ENCODE assay signal across 31 cellular contexts in the genomic region with DNA sequence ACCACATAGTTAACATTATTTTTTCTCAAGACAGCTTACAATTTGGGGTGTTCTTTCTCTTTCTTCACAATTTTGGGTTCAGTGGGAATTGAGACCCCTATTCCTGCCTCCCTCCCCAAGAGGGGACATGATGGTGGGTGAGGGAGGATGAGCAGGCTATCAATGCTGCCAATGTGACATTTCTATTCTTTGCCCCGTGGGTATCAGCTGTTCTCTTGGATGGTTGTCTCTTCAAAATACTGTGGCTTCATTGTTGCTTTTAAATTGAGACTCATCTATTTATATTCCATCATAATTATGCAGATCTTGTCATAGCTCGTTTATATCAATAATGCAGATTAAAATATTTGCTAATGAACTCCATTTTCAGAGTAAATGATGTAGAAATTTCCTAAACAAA. TPM values are rescaled to one million over a fixed set of nuclear protein-coding genes. Genes with fewer than 3 reads are reported as not detected.
"Had no signal": no experiment of that assay in that cellular context is flagged by ENCODE, and none has a peak within 500 bp of the region (broad histone marks: within the 10 kb centered on the region; RNA-seq: fewer than 3 reads in every experiment).

No MANE protein-coding gene starts in this region.

- H3K36me3 ChIP-seq: neutrophil, pancreas, right lobe of liver, sigmoid colon, spleen, suprapubic skin, tibial artery, transverse colon, upper lobe of right lung, uterus had no signal

- H3K4me1 Mint-ChIP-seq: naive thymus-derived CD8-positive, alpha-beta T cell; nephron progenitor cell; neural crest cell; stimulated activated memory B cell treated with anti-CD40 and anti-IgM and Interleukin-4, amounts not matched to agents 10 μg/mL and 1 μg/mL and 100 μg/mL, for 72 hours; stimulated activated naive CD8-positive, alpha-beta T cell treated with anti-CD3 and anti-CD28 coated beads, Interleukin-15, amount 100 ng/mL, for 72 hours had no signal

- H3K27ac ChIP-seq: neutrophil, pancreas, psoas muscle, right lobe of liver, sigmoid colon, skin epidermis, spleen, suprapubic skin, testis, tibial artery, transverse colon, upper lobe of right lung, uterus had no signal

- H3K4me3 ChIP-seq: pancreas, psoas muscle, right lobe of liver, sigmoid colon, skin epidermis, smooth muscle cell, spleen, suprapubic skin, testis, tibial artery, transverse colon, upper lobe of right lung, uterus had no signal

- H3K27me3 ChIP-seq: right lobe of liver, testis, transverse colon, upper lobe of right lung, uterus had no signal

- H3K4me3 Mint-ChIP-seq: naive thymus-derived CD8-positive, alpha-beta T cell; natural killer cell treated with Interleukin-12 subunit alpha and Interleukin-12 subunit beta and Interleukin-15 and Interleukin-18, amount 100 ng/mL, for 72 hours; nephron progenitor cell; neural crest cell; stimulated activated memory B cell treated with anti-CD40 and anti-IgM and Interleukin-4, amounts not matched to agents 10 μg/mL and 1 μg/mL and 100 μg/mL, for 72 hours; stimulated activated naive CD8-positive, alpha-beta T cell treated with anti-CD3 and anti-CD28 coated beads, Interleukin-15, amount 100 ng/mL, for 72 hours; type B pancreatic cell had no signal

- H3K36me3 Mint-ChIP-seq: naive thymus-derived CD8-positive, alpha-beta T cell; natural killer cell treated with Interleukin-12 subunit alpha and Interleukin-12 subunit beta and Interleukin-15 and Interleukin-18, amount 100 ng/mL, for 72 hours; stimulated activated memory B cell treated with anti-CD40 and anti-IgM and Interleukin-4, amounts not matched to agents 10 μg/mL and 1 μg/mL and 100 μg/mL, for 72 hours; type B pancreatic cell had no signal

- DNase-seq: naive thymus-derived CD8-positive, alpha-beta T cell; nephron progenitor cell; nucleus accumbens; pancreas; psoas muscle; right cardiac atrium; right lobe of liver; sigmoid colon; spleen; stimulated activated CD4-positive, alpha-beta T cell treated with anti-CD3 and anti-CD28 coated beads, Interleukin-12 subunit alpha, Interleukin-12 subunit beta, amount 100 ng/mL, for 4 hours; stimulated activated CD4-positive, alpha-beta T cell treated with anti-CD3 and anti-CD28 coated beads, Interleukin-1b, Interleukin-23, amount 100 ng/mL, for 48 hours; stimulated activated CD4-positive, alpha-beta T cell treated with anti-CD3 and anti-CD28 coated beads, Interleukin-4, amount 100 ng/mL, for 1 hour; stimulated activated CD4-positive, alpha-beta T cell treated with anti-CD3 and anti-CD28 coated beads, Interleukin-4, amount 100 ng/mL, for 4 hours; stimulated activated CD8-positive, alpha-beta memory T cell treated with anti-CD3 and anti-CD28 coated beads, Interleukin-4, amount 100 ng/mL, for 48 hours; stimulated activated naive CD4-positive, alpha-beta T cell; stimulated activated naive CD8-positive, alpha-beta T cell treated with anti-CD3 and anti-CD28 coated beads, Interleukin-15, amount 100 ng/mL, for 72 hours; stimulated activated naive CD8-positive, alpha-beta T cell treated with anti-CD3 and anti-CD28 coated beads, Interleukin-15, Interleukin-2, amounts not matched to agents 100 U/mL and 50 U/mL, for 24 hours; substantia nigra; testis; tibial artery; transverse colon; upper lobe of right lung; uterus had no signal

- H3K9me3 ChIP-seq: neutrophil, pancreas, psoas muscle, right lobe of liver, sigmoid colon, spleen, suprapubic skin, testis, tibial artery, transverse colon, upper lobe of right lung, uterus had no signal

- H3K4me2 ChIP-seq: smooth muscle cell had no signal

- H3K27ac Mint-ChIP-seq: naive thymus-derived CD8-positive, alpha-beta T cell; natural killer cell treated with Interleukin-12 subunit alpha and Interleukin-12 subunit beta and Interleukin-15 and Interleukin-18, amount 100 ng/mL, for 72 hours; nephron progenitor cell; stimulated activated memory B cell treated with anti-CD40 and anti-IgM and Interleukin-4, amounts not matched to agents 10 μg/mL and 1 μg/mL and 100 μg/mL, for 72 hours; stimulated activated naive CD8-positive, alpha-beta T cell treated with anti-CD3 and anti-CD28 coated beads, Interleukin-15, amount 100 ng/mL, for 72 hours; type B pancreatic cell had no signal

- H3K4me1 ChIP-seq: psoas muscle, right lobe of liver, sigmoid colon, spleen, suprapubic skin, testis, tibial artery, transverse colon, upper lobe of right lung, uterus had no signal

- H3K9me3 Mint-ChIP-seq: natural killer cell treated with Interleukin-12 subunit alpha and Interleukin-12 subunit beta and Interleukin-15 and Interleukin-18, amount 100 ng/mL, for 72 hours; nephron progenitor cell; neural crest cell; stimulated activated memory B cell treated with anti-CD40 and anti-IgM and Interleukin-4, amounts not matched to agents 10 μg/mL and 1 μg/mL and 100 μg/mL, for 72 hours; stimulated activated naive CD8-positive, alpha-beta T cell treated with anti-CD3 and anti-CD28 coated beads, Interleukin-15, amount 100 ng/mL, for 72 hours; type B pancreatic cell had no signal

RNA-seq across cellular contexts. Expression of a gene that starts 56.5 kb away (rescaled TPM):
- total RNA-seq: naive thymus-derived CD8-positive, alpha-beta T cell; natural killer cell treated with Interleukin-12 subunit alpha and Interleukin-12 subunit beta and Interleukin-15 and Interleukin-18, amount 100 ng/mL, for 72 hours had no signal
- polyA plus RNA-seq: naive thymus-derived CD8-positive, alpha-beta T cell; spleen had no signal
